Comparison of ENCODE assay signal across 24 cellular contexts in the genomic region with DNA sequence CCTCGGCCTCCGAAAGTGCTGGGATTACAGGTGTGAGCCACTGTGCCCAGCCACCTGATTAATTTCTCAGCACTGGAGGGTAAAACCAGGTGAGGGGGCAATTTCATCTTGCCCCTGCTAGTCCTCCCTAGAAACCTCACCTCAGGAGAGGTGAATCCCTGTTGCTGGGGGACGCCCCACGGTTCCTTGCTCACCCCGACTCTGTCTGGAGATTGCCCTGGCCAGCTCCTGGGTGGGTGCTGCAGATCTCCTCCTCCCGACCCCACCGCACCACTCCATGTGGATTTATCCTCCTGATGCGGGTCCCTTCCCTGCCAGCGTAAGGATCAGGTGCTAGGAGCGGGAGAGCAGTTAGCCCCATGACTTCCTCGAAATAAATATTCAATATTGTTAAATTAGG. TPM values are rescaled to one million over a fixed set of nuclear protein-coding genes. Genes with fewer than 3 reads are reported as not detected.
"Had no signal": no experiment of that assay in that cellular context is flagged by ENCODE, and none has a peak within 500 bp of the region (broad histone marks: within the 10 kb centered on the region; RNA-seq: fewer than 3 reads in every experiment).

No MANE protein-coding gene starts in this region.

- H3K9ac ChIP-seq: KMS-11 had no signal

- DNase-seq: activated CD4-positive, alpha-beta T cell treated with anti-CD3 and anti-CD28 coated beads for 4 hours; activated CD8-positive, alpha-beta memory T cell treated with anti-CD3 and anti-CD28 coated beads, Interleukin-2, amount 50 U/mL, for 4 hours; activated CD8-positive, alpha-beta T cell treated with anti-CD3 and anti-CD28 coated beads for 36 hours; activated gamma-delta T cell treated with Interleukin-2 at 50 U/mL for 16 hours; activated naive CD4-positive, alpha-beta T cell treated with anti-CD3 and anti-CD28 coated beads, Interleukin-2, amount 10 ng/mL, durations not matched to agents 7 days and 5 days; activated naive CD8-positive, alpha-beta T cell treated with anti-CD3 and anti-CD28 coated beads for 36 hours; activated T-cell treated with anti-CD3 and anti-CD28 coated beads, Interleukin-2, amount 50 U/mL, for 72 hours; brain microvascular endothelial cell; MG63; MV-4-11; NCI-H1092 treated with DMSO at 0.1 percent for 48 hours; NCI-H1436; NCI-H1694 treated with DMSO at 0.1 percent for 48 hours; NCI-H2029 treated with DMSO at 0.1 percent for 48 hours; NCI-H510A treated with DMSO at 0.1 percent for 48 hours; NCI-H69; NK-92 treated with Interleukin-12 subunit alpha and Interleukin-12 subunit beta, amount 100 ng/mL, for 24 hours; OCI-M1; SHP77 treated with DMSO at 0.1 percent for 48 hours had no signal

- H3K27me3 ChIP-seq: brain microvascular endothelial cell, MG63 had no signal

- H3K9me3 ChIP-seq: MG63 had no signal

- H3K4me2 ChIP-seq: KMS-11 had no signal

- H3K27ac ChIP-seq: brain microvascular endothelial cell, KMS-11 had no signal

- ATAC-seq: activated CD4-positive, CD25-positive, alpha-beta regulatory T cell treated with anti-CD3 and anti-CD28 coated beads, Interleukin-2, amount 50 U/mL, for 24 hours; activated CD8-positive, alpha-beta T cell treated with anti-CD3 and anti-CD28 coated beads for 36 hours; activated T-cell treated with anti-CD3 and anti-CD28 coated beads, Interleukin-2, amount 50 U/mL, for 72 hours; Panc1 had no signal

- H3K4me3 ChIP-seq: MG63 had no signal

- H3K36me3 ChIP-seq: brain microvascular endothelial cell had no signal

RNA-seq across cellular contexts. Expression of a gene that starts 34.9 kb away (rescaled TPM):
- total RNA-seq: activated CD8-positive, alpha-beta T cell treated with anti-CD3 and anti-CD28 coated beads for 36 hours; activated naive CD8-positive, alpha-beta T cell treated with anti-CD3 and anti-CD28 coated beads for 36 hours; activated T-cell treated with anti-CD3 and anti-CD28 coated beads, Interleukin-2, amount 50 U/mL, for 72 hours; activated T-helper 2 cell treated with anti-CD3 and anti-CD28 coated beads, Interferon-gamma antibody, Interleukin-2, Interleukin-4, amounts not matched to agents 10 μg/mL and 5 μg/mL and 100 μg/mL, durations not matched to agents 14 hours and 24 hours and 36 hours; SK-MEL-5 had no signal
